Comparison of ENCODE assay signal across 25 cellular contexts in genomic region chr2:145691659-145692058, GRCh38.
DNase-seq lines count a peak whose midpoint lies in the region; ATAC-seq, FAIRE-seq and TF ChIP-seq lines count a peak whose summit lies in the region.
"Had no signal": no experiment of that assay in that cellular context is flagged by ENCODE, and none has a peak within 500 bp of the region (broad histone marks: within the 10 kb centered on the region; RNA-seq: fewer than 3 reads in every experiment).

No MANE protein-coding gene starts in this region.

- DNase-seq in DMS 273 (lab: John Stamatoyannopoulos, UW; ENCODE audit: unreplicated experiment): peak; percentile 13
- no peak for DNase-seq in DMS 273 treated with DMSO at 0.1 percent for 48 hours (lab: John Stamatoyannopoulos, UW)
- DNase-seq in NAMALWA (ENCODE audit: low spot score): peak; percentile 18
- no peak for DNase-seq in K562 (ENCODE audit: extremely low read depth in 1 of 4, low spot score in 3 of 4)
- no peak for DNase-seq in activated T-cell treated with anti-CD3 and anti-CD28 coated beads, Interleukin-2, amount 50 U/mL, for 48 hours
- no peak for DNase-seq in GM12892 (ENCODE audit: insufficient read length)
- DNase-seq in left colon: no peak
- DNase-seq: BE2C, GM23248, HCEC 1CT, IMR-90, NCI-H1105, NCI-H1436 treated with DMSO at 0.1 percent for 48 hours, NCI-H187 treated with DMSO at 0.1 percent for 48 hours, NCI-H2107, NCI-H69, SHP77 had no signal

- no peak overlapping the region for H3K9ac ChIP-seq in K562 (ENCODE audit: insufficient read depth in 1 of 2, low read depth in 2 of 2, low read length in 2 of 2)
- H3K9ac ChIP-seq: GM23248, KMS-11 had no signal

- no peak overlapping the region for H3K4me3 Mint-ChIP-seq in stimulated activated memory B cell treated with anti-CD40 and anti-IgM and Interleukin-4, amounts not matched to agents 10 μg/mL and 1 μg/mL and 100 μg/mL, for 72 hours
- H3K4me3 Mint-ChIP-seq: CD14-positive monocyte had no signal

- WGBS in K562 (ENCODE audit: insufficient coverage, low coverage, missing lambda C conversion rate): 80% methylated on average over 5 of the region's 5 CpGs

- peaks cover 22% of the 10 kb centered on the region for H3K36me3 ChIP-seq in K562 (ENCODE audit: control insufficient read depth, insufficient read depth, low read length)
- H3K36me3 ChIP-seq: BE2C had no signal

- intact Hi-C loops in K562 (cut with micrococcal nuclease) (no loop called here), left colon (cut with DNase I, micrococcal nuclease) (no loop called here)

- no peaks in the 10 kb centered on the region for H3K27me3 Mint-ChIP-seq in stimulated activated memory B cell treated with anti-CD40 and anti-IgM and Interleukin-4, amounts not matched to agents 10 μg/mL and 1 μg/mL and 100 μg/mL, for 72 hours

- no peaks in the 10 kb centered on the region for H3K9me3 Mint-ChIP-seq in stimulated activated memory B cell treated with anti-CD40 and anti-IgM and Interleukin-4, amounts not matched to agents 10 μg/mL and 1 μg/mL and 100 μg/mL, for 72 hours

- H3K4me3 ChIP-seq in K562: no peak overlapping the region
- H3K4me3 ChIP-seq: GM23248 had no signal

- no peak for TF ChIP-seq EP300 in K562 (IDR thresholded peaks at IDR 0.05; ENCODE audit: low read length)

- H3K4me1 ChIP-seq in K562 (replicated peaks in 1 of 2; ENCODE audit: control insufficient read depth in 2 of 2, insufficient read depth in 2 of 2, low read length in 2 of 2): peaks cover 0 to 19% of the 10 kb centered on the region in 2 experiments; a peak in 3 of 5 replicates
- H3K4me1 ChIP-seq: BE2C had no signal

- in situ Hi-C loops in K562 (cut with MboI): no loop called here

- CTCF ChIA-PET in K562 (lab: Yijun Ruan, JAX; ENCODE audit: low intra/inter-chr PET ratio): no interaction called here

- H4K20me1 ChIP-seq in K562 (replicated peaks; ENCODE audit: control insufficient read depth, insufficient read depth, low read length): no peaks in the 10 kb centered on the region

- no peaks in the 10 kb centered on the region for H3K9me1 ChIP-seq in K562 (ENCODE audit: control insufficient read depth, insufficient read depth, low read length)

- TF ChIP-seq POLR2A in K562 (conservative IDR thresholded peaks at IDR 0.05): no peak
- TF ChIP-seq POLR2A in GM12892 (IDR thresholded peaks at IDR 0.05; ENCODE audit: low read depth, low read length): no peak

- H3K27ac ChIP-seq in K562 (ENCODE audit: extremely low read depth, low read depth, low read length): peak overlapping the region; percentile 82
- H3K27ac ChIP-seq: 22Rv1, GM23248, KMS-11, RWPE1 had no signal

- FAIRE-seq in K562 (lab: Jason Lieb, UNC) (no peak), GM12892 (lab: Jason Lieb, UNC) (no peak)
- FAIRE-seq: D721Med, G401.6 had no signal

- no peak overlapping the region for H3K27ac Mint-ChIP-seq in stimulated activated memory B cell treated with anti-CD40 and anti-IgM and Interleukin-4, amounts not matched to agents 10 μg/mL and 1 μg/mL and 100 μg/mL, for 72 hours

- no peak for TF ChIP-seq CTCF in K562 (IDR thresholded peaks at IDR 0.05 in 2 of 3, conservative IDR thresholded peaks at IDR 0.05 in 1 of 3; ENCODE audit: insufficient read depth in 2 of 3, low read depth in 1 of 3, low read length in 3 of 3)

- H3K27me3 ChIP-seq in K562 (ENCODE audit: control insufficient read depth in 2 of 2, insufficient read depth in 2 of 2, low read length in 2 of 2): no peaks in the 10 kb centered on the region
- H3K27me3 ChIP-seq: BE2C had no signal

- no TSS peak for BruUV-seq in K562 (replicated peaks; lab: Mats Ljungman, UMichigan)

- no peaks in the 10 kb centered on the region for H3K36me3 Mint-ChIP-seq in stimulated activated memory B cell treated with anti-CD40 and anti-IgM and Interleukin-4, amounts not matched to agents 10 μg/mL and 1 μg/mL and 100 μg/mL, for 72 hours
- H3K36me3 Mint-ChIP-seq: CD14-positive monocyte had no signal

- H3K9me3 ChIP-seq in K562 (replicated peaks; ENCODE audit: control insufficient read depth, insufficient read depth, low read depth, low read length): peaks cover 12% of the 10 kb centered on the region
- H3K9me3 ChIP-seq: BE2C had no signal

- no peak overlapping the region for H3K4me2 ChIP-seq in K562 (ENCODE audit: insufficient read depth, low read length)
- H3K4me2 ChIP-seq: KMS-11 had no signal

- H3K4me1 Mint-ChIP-seq in stimulated activated memory B cell treated with anti-CD40 and anti-IgM and Interleukin-4, amounts not matched to agents 10 μg/mL and 1 μg/mL and 100 μg/mL, for 72 hours: peaks cover 33% of the 10 kb centered on the region

- H2AFZ ChIP-seq in K562 (ENCODE audit: low read depth, low read length): peak overlapping the region; percentile 74
- H2AFZ ChIP-seq: GM23248 had no signal

- ATAC-seq in K562 (no peak), left colon (no peak)
- peak; percentile 70 for ATAC-seq in stimulated activated memory B cell treated with anti-CD40 and anti-IgM and Interleukin-4, amounts not matched to agents 10 μg/mL and 1 μg/mL and 100 μg/mL, for 72 hours
- ATAC-seq: Panc1 had no signal

- no peaks in the 10 kb centered on the region for H3K79me2 ChIP-seq in K562 (ENCODE audit: control insufficient read depth, insufficient read depth, low read length)

- no peak for TF ChIP-seq RAD21 in K562 (CRISPR knock-in tag; conservative IDR thresholded peaks at IDR 0.05 in 1 of 2, IDR thresholded peaks at IDR 0.05 in 1 of 2)

- POLR2A ChIA-PET in K562 (lab: Yijun Ruan, JAX): no interaction called here

TF ChIP-seq in K562, 482 proteins besides CTCF, POLR2A, EP300 and RAD21 (continues in another document):
- TF ChIP-seq ZBTB9 (CRISPR knock-in tag; IDR thresholded peaks at IDR 0.05) (no peak), ZBTB8A (IDR thresholded peaks at IDR 0.05; ENCODE audit: partially characterized antibody) (no peak), BRF1 (IDR thresholded peaks at IDR 0.05; ENCODE audit: borderline replicate concordance, extremely low read depth, insufficient read length) (no peak), PHB2 (IDR thresholded peaks at IDR 0.05; ENCODE audit: low read depth) (no peak), SMAD4 (CRISPR knock-in tag; conservative IDR thresholded peaks at IDR 0.05) (0 out of 2 replicates have a peak, but pooled peaks have one; percentile 22), ZNF165 (CRISPR knock-in tag; IDR thresholded peaks at IDR 0.05; ENCODE audit: borderline replicate concordance) (no peak), CAMTA2 (CRISPR knock-in tag; conservative IDR thresholded peaks at IDR 0.05) (no peak), DMBX1 (CRISPR knock-in tag; IDR thresholded peaks at IDR 0.05; ENCODE audit: borderline replicate concordance) (peak; percentile 67), USF2 (CRISPR knock-in tag; IDR thresholded peaks at IDR 0.05) (no peak), ZNF224 (CRISPR knock-in tag; IDR thresholded peaks at IDR 0.05) (no peak), PTRF (tag; IDR thresholded peaks at IDR 0.05) (no peak), ZNF592 (IDR thresholded peaks at IDR 0.05) (peak; percentile 32; the same call in 1 of the 2 replicates), ZNF436 (CRISPR knock-in tag; IDR thresholded peaks at IDR 0.05) (no peak)

Comparison
In these comparisons a context has a peak if more than half of its experiments do, and no peak if none do; other contexts are left out.
1. DNase-seq: peak in DMS 273 (single experiment) and NAMALWA (single experiment); none in DMS 273 treated with DMSO at 0.1 percent for 48 hours (single experiment), K562 (0 of 4), activated T-cell treated with anti-CD3 and anti-CD28 coated beads, Interleukin-2, amount 50 U/mL, for 48 hours (0 of 2), GM12892 (single experiment) and left colon (0 of 2).